Comparison of ENCODE assay signal across 22 cellular contexts in the genomic region with DNA sequence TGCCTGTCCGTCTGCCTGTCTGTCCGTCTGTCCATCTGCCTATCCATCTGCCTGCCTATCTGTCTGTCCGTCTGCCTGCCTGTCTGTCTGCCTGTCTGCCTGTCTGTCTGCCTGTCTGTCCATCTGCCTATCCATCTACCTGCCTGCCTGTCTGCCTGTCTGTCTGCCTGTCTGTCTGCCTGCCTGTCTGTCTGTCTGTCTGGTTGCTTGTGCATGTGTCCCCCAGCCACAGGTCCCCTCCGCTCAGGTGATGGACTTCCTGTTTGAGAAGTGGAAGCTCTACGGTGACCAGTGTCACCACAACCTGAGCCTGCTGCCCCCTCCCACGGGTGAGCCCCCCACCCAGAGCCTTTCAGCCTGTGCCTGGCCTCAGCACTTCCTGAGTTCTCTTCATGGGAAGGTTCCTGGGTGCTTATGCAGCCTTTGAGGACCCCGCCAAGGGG. TPM values are rescaled to one million over a fixed set of nuclear protein-coding genes. Genes with fewer than 3 reads are reported as not detected.
"Had no signal": no experiment of that assay in that cellular context is flagged by ENCODE, and none has a peak within 500 bp of the region (broad histone marks: within the 10 kb centered on the region; RNA-seq: fewer than 3 reads in every experiment).

No MANE protein-coding gene starts in this region.

- H3K9me3 Mint-ChIP-seq: activated naive CD4-positive, alpha-beta T cell treated with anti-CD3 and anti-CD28 coated beads, Interleukin-2, amount 50 U/mL, for 24 hours; T-helper 1 cell treated with Interleukin-12 subunit alpha and Interleukin-12 subunit beta and Interleukin-4 antibody, amounts not matched to agents 30 μg/mL and 1 μg/mL, for 36 hours; WTC11 had no signal

- H3K27ac ChIP-seq: brain microvascular endothelial cell, cardiac muscle cell had no signal

- H3K36me3 Mint-ChIP-seq: activated naive CD4-positive, alpha-beta T cell treated with anti-CD3 and anti-CD28 coated beads, Interleukin-2, amount 50 U/mL, for 24 hours; WTC11 had no signal

- H3K4me3 Mint-ChIP-seq: activated CD8-positive, alpha-beta T cell treated with anti-CD3 and anti-CD28 coated beads, Interleukin-2, amount 10 ng/mL, durations not matched to agents 7 days and 5 days; activated naive CD4-positive, alpha-beta T cell treated with anti-CD3 and anti-CD28 coated beads, Interleukin-2, amount 50 U/mL, for 24 hours; T-helper 1 cell treated with Interleukin-12 subunit alpha and Interleukin-12 subunit beta and Interleukin-4 antibody, amounts not matched to agents 30 μg/mL and 1 μg/mL, for 36 hours; WTC11 had no signal

- H3K27ac Mint-ChIP-seq: activated CD8-positive, alpha-beta T cell treated with anti-CD3 and anti-CD28 coated beads, Interleukin-2, amount 10 ng/mL, durations not matched to agents 7 days and 5 days; activated naive CD4-positive, alpha-beta T cell treated with anti-CD3 and anti-CD28 coated beads, Interleukin-2, amount 50 U/mL, for 24 hours; T-helper 1 cell treated with Interleukin-12 subunit alpha and Interleukin-12 subunit beta and Interleukin-4 antibody, amounts not matched to agents 30 μg/mL and 1 μg/mL, for 36 hours; WTC11 had no signal

- H3K4me1 Mint-ChIP-seq: activated naive CD4-positive, alpha-beta T cell treated with anti-CD3 and anti-CD28 coated beads, Interleukin-2, amount 50 U/mL, for 24 hours; WTC11 had no signal

- H3K4me3 ChIP-seq: cardiac muscle cell had no signal

- H3K36me3 ChIP-seq: brain microvascular endothelial cell, cardiac muscle cell had no signal

- FAIRE-seq: RCC 7860 had no signal

- DNase-seq: activated CD4-positive, alpha-beta T cell treated with anti-CD3 and anti-CD28 coated beads for 48 hours; activated CD4-positive, alpha-beta T cell treated with anti-CD3 and anti-CD28 coated beads, Interleukin-2, amount 50 U/mL, for 4 hours; activated CD4-positive, CD25-positive, alpha-beta regulatory T cell treated with anti-CD3 and anti-CD28 coated beads, Interleukin-2, amount 50 U/mL, for 72 hours; activated CD8-positive, alpha-beta memory T cell treated with anti-CD3 and anti-CD28 coated beads, Interleukin-2, amount 50 U/mL, for 48 hours; activated CD8-positive, alpha-beta T cell treated with anti-CD3 and anti-CD28 coated beads, Interleukin-2, amount 10 ng/mL, durations not matched to agents 7 days and 5 days; activated T-cell treated with anti-CD3 and anti-CD28 coated beads, Interleukin-2, amount 50 U/mL, for 1 hour; amygdala; brain microvascular endothelial cell; NCI-H1105 treated with DMSO at 0.1 percent for 48 hours; NCI-H1436 treated with DMSO at 0.1 percent for 48 hours; NCI-H187; NCI-H2081; NCI-H510A treated with DMSO at 0.1 percent for 48 hours; NK-92 treated with Interleukin-12 subunit alpha and Interleukin-12 subunit beta, amount 100 ng/mL, for 24 hours; PC-3; SHP77 treated with DMSO at 0.1 percent for 48 hours had no signal

- ATAC-seq: WTC11 had no signal

RNA-seq across cellular contexts. Expression of a gene that starts 5.6 kb away (rescaled TPM):
- total RNA-seq: activated CD8-positive, alpha-beta T cell treated with anti-CD3 and anti-CD28 coated beads, Interleukin-2, amount 10 ng/mL, durations not matched to agents 7 days and 5 days; SK-MEL-5 had no signal

RNA-seq across cellular contexts. Expression of a gene that starts 25.3 kb away (rescaled TPM):
- total RNA-seq: activated CD8-positive, alpha-beta T cell treated with anti-CD3 and anti-CD28 coated beads, Interleukin-2, amount 10 ng/mL, durations not matched to agents 7 days and 5 days; cardiac muscle cell; PC-3; WTC11 had no signal
- polyA plus RNA-seq: cardiac muscle cell had no signal
